Comparison of ENCODE assay signal across 1 cellular context in the genomic region with DNA sequence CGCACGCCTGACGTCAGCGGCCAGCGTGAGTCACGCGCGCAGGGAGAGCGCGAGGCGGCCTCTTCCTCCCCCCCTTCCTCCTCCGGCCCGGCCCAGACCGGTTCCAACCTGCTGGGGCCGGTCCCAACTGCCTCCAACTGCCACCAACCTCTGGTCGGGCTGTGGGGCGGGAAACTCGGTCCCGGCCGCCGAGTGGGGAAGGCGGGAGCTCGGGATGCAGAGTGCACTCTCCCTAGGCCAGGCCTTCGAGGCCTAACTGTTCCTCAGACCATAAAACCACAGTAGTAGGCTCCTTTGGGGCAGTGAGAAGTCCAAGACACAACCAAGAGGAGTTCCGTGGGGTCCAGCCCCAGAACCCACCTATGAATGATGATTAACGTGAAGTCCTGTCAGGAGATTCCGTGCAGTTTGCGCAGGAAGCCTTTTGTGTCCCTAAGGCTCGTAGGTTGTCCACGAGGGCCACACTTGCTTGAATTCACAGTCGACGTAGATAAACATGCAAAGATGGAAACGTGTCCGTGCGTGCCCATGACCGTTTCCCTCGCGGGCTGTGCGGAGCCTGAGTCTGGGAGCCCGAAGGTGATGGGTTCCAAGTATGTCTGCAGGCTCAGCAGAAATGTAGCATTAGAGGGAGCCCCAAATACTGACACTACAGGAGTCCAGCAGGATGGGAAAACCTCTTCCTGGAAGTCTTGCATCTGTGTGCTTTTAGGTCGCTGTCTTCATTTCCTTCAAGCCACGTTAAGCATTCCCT.
TF ChIP-seq lines count a peak whose summit lies in the region.

No MANE protein-coding gene starts in this region.

TF ChIP-seq in HepG2, 621 proteins besides CTCF, POLR2A, EP300 and RAD21 (continued from another document and continues in another):
- TF ChIP-seq, protein P1, sequence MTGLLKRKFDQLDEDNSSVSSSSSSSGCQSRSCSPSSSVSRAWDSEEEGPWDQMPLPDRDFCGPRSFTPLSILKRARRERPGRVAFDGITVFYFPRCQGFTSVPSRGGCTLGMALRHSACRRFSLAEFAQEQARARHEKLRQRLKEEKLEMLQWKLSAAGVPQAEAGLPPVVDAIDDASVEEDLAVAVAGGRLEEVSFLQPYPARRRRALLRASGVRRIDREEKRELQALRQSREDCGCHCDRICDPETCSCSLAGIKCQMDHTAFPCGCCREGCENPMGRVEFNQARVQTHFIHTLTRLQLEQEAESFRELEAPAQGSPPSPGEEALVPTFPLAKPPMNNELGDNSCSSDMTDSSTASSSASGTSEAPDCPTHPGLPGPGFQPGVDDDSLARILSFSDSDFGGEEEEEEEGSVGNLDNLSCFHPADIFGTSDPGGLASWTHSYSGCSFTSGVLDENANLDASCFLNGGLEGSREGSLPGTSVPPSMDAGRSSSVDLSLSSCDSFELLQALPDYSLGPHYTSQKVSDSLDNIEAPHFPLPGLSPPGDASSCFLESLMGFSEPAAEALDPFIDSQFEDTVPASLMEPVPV (CRISPR knock-in tag; IDR thresholded peaks at IDR 0.05): peak; percentile 79
- TF ChIP-seq HMG20A (CRISPR knock-in tag; IDR thresholded peaks at IDR 0.05; ENCODE audit: borderline replicate concordance) (0 out of 2 replicates have a peak, but pooled peaks have one; percentile 17), ZSCAN9 (CRISPR knock-in tag; IDR thresholded peaks at IDR 0.05; ENCODE audit: borderline replicate concordance) (peak; percentile 76), ZSCAN31 (CRISPR knock-in tag; IDR thresholded peaks at IDR 0.05; ENCODE audit: low read depth) (no peak), ZMYM3 (CRISPR knock-in tag; IDR thresholded peaks at IDR 0.05) (peak; percentile 63; the same call in 1 of the 2 replicates), NPAS2 (CRISPR knock-in tag; IDR thresholded peaks at IDR 0.05; ENCODE audit: borderline replicate concordance) (no peak; the same call in 1 of the 2 replicates), MED8 (CRISPR knock-in tag; IDR thresholded peaks at IDR 0.05; ENCODE audit: insufficient replicate concordance) (peak; percentile 81), ZNF678 (CRISPR knock-in tag; IDR thresholded peaks at IDR 0.05) (peak; percentile 43; the same call in 1 of the 2 replicates), ZNF891 (CRISPR knock-in tag; IDR thresholded peaks at IDR 0.05) (peak; percentile 82; the same call in 1 of the 2 replicates), RARG (CRISPR knock-in tag; IDR thresholded peaks at IDR 0.05; ENCODE audit: low read depth) (no peak; the same call in 1 of the 2 replicates), NFE2L1 (CRISPR knock-in tag; IDR thresholded peaks at IDR 0.05; ENCODE audit: borderline replicate concordance) (no peak), KAT2B (IDR thresholded peaks at IDR 0.05; ENCODE audit: borderline replicate concordance, low read depth, low read length) (no peak), ZSCAN30 (CRISPR knock-in tag; IDR thresholded peaks at IDR 0.05) (no peak), PCBP2 (optimal IDR thresholded peaks at IDR 0.05; ENCODE audit: low read depth, low read length, poor library complexity, severe bottlenecking) (no peak), TRIM24 (CRISPR knock-in tag; IDR thresholded peaks at IDR 0.05) (peak; percentile 77), ATF1 (CRISPR knock-in tag; IDR thresholded peaks at IDR 0.05) (no peak), SATB2 (CRISPR knock-in tag; IDR thresholded peaks at IDR 0.05) (no peak), MZF1 (CRISPR knock-in tag; IDR thresholded peaks at IDR 0.05; ENCODE audit: borderline replicate concordance) (no peak), ZNF296 (CRISPR knock-in tag; conservative IDR thresholded peaks at IDR 0.05) (peak; percentile 61; the same call in 1 of the 2 replicates), ZNF564 (CRISPR knock-in tag; IDR thresholded peaks at IDR 0.05) (0 out of 2 replicates have a peak, but pooled peaks have one; percentile 72), ONECUT2 (CRISPR knock-in tag; IDR thresholded peaks at IDR 0.05) (no peak), LCORL (IDR thresholded peaks at IDR 0.05) (peak; percentile 69), LCORL (CRISPR knock-in tag; IDR thresholded peaks at IDR 0.05) (peak; percentile 87), SIN3B (IDR thresholded peaks at IDR 0.05; ENCODE audit: low read length) (no peak), ZNF207 (IDR thresholded peaks at IDR 0.05; ENCODE audit: borderline replicate concordance) (no peak), RBM39 (IDR thresholded peaks at IDR 0.05; ENCODE audit: low read depth, low read length, poor library complexity, severe bottlenecking) (peak; percentile 92), ZNF552 (CRISPR knock-in tag; IDR thresholded peaks at IDR 0.05; ENCODE audit: borderline replicate concordance) (no peak; the same call in 1 of the 2 replicates), SIX1 (CRISPR knock-in tag; IDR thresholded peaks at IDR 0.05; ENCODE audit: borderline replicate concordance) (peak; percentile 40; the same call in 1 of the 2 replicates), MXD4 (CRISPR knock-in tag; IDR thresholded peaks at IDR 0.05) (0 out of 2 replicates have a peak, but pooled peaks have one; percentile 72), ZNF589 (CRISPR knock-in tag; conservative IDR thresholded peaks at IDR 0.05) (peak; percentile 66; the same call in 1 of the 2 replicates)
- TF ChIP-seq, protein P2, sequence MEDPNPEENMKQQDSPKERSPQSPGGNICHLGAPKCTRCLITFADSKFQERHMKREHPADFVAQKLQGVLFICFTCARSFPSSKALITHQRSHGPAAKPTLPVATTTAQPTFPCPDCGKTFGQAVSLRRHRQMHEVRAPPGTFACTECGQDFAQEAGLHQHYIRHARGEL (CRISPR knock-in tag; IDR thresholded peaks at IDR 0.05): no peak
- TF ChIP-seq, protein P3, sequence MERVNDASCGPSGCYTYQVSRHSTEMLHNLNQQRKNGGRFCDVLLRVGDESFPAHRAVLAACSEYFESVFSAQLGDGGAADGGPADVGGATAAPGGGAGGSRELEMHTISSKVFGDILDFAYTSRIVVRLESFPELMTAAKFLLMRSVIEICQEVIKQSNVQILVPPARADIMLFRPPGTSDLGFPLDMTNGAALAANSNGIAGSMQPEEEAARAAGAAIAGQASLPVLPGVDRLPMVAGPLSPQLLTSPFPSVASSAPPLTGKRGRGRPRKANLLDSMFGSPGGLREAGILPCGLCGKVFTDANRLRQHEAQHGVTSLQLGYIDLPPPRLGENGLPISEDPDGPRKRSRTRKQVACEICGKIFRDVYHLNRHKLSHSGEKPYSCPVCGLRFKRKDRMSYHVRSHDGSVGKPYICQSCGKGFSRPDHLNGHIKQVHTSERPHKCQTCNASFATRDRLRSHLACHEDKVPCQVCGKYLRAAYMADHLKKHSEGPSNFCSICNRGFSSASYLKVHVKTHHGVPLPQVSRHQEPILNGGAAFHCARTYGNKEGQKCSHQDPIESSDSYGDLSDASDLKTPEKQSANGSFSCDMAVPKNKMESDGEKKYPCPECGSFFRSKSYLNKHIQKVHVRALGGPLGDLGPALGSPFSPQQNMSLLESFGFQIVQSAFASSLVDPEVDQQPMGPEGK (CRISPR knock-in tag; IDR thresholded peaks at IDR 0.05): 0 out of 2 replicates have a peak, but pooled peaks have one; percentile 28
- TF ChIP-seq, protein P4, sequence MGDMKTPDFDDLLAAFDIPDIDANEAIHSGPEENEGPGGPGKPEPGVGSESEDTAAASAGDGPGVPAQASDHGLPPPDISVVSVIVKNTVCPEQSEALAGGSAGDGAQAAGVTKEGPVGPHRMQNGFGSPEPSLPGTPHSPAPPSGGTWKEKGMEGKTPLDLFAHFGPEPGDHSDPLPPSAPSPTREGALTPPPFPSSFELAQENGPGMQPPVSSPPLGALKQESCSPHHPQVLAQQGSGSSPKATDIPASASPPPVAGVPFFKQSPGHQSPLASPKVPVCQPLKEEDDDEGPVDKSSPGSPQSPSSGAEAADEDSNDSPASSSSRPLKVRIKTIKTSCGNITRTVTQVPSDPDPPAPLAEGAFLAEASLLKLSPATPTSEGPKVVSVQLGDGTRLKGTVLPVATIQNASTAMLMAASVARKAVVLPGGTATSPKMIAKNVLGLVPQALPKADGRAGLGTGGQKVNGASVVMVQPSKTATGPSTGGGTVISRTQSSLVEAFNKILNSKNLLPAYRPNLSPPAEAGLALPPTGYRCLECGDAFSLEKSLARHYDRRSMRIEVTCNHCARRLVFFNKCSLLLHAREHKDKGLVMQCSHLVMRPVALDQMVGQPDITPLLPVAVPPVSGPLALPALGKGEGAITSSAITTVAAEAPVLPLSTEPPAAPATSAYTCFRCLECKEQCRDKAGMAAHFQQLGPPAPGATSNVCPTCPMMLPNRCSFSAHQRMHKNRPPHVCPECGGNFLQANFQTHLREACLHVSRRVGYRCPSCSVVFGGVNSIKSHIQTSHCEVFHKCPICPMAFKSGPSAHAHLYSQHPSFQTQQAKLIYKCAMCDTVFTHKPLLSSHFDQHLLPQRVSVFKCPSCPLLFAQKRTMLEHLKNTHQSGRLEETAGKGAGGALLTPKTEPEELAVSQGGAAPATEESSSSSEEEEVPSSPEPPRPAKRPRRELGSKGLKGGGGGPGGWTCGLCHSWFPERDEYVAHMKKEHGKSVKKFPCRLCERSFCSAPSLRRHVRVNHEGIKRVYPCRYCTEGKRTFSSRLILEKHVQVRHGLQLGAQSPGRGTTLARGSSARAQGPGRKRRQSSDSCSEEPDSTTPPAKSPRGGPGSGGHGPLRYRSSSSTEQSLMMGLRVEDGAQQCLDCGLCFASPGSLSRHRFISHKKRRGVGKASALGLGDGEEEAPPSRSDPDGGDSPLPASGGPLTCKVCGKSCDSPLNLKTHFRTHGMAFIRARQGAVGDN (CRISPR knock-in tag; IDR thresholded peaks at IDR 0.05): peak; percentile 97
- TF ChIP-seq, protein P5, sequence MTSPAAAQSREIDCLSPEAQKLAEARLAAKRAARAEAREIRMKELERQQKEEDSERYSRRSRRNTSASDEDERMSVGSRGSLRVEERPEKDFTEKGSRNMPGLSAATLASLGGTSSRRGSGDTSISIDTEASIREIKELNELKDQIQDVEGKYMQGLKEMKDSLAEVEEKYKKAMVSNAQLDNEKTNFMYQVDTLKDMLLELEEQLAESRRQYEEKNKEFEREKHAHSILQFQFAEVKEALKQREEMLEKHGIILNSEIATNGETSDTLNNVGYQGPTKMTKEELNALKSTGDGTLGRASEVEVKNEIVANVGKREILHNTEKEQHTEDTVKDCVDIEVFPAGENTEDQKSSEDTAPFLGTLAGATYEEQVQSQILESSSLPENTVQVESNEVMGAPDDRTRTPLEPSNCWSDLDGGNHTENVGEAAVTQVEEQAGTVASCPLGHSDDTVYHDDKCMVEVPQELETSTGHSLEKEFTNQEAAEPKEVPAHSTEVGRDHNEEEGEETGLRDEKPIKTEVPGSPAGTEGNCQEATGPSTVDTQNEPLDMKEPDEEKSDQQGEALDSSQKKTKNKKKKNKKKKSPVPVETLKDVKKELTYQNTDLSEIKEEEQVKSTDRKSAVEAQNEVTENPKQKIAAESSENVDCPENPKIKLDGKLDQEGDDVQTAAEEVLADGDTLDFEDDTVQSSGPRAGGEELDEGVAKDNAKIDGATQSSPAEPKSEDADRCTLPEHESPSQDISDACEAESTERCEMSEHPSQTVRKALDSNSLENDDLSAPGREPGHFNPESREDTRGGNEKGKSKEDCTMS (CRISPR knock-in tag; conservative IDR thresholded peaks at IDR 0.05): 0 out of 2 replicates have a peak, but pooled peaks have one; percentile 24
- TF ChIP-seq, protein P6, sequence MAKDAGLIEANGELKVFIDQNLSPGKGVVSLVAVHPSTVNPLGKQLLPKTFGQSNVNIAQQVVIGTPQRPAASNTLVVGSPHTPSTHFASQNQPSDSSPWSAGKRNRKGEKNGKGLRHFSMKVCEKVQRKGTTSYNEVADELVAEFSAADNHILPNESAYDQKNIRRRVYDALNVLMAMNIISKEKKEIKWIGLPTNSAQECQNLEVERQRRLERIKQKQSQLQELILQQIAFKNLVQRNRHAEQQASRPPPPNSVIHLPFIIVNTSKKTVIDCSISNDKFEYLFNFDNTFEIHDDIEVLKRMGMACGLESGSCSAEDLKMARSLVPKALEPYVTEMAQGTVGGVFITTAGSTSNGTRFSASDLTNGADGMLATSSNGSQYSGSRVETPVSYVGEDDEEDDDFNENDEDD (CRISPR knock-in tag; IDR thresholded peaks at IDR 0.05; ENCODE audit: borderline replicate concordance): peak; percentile 96
- TF ChIP-seq, protein P7, sequence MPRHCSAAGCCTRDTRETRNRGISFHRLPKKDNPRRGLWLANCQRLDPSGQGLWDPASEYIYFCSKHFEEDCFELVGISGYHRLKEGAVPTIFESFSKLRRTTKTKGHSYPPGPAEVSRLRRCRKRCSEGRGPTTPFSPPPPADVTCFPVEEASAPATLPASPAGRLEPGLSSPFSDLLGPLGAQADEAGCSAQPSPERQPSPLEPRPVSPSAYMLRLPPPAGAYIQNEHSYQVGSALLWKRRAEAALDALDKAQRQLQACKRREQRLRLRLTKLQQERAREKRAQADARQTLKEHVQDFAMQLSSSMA (CRISPR knock-in tag; IDR thresholded peaks at IDR 0.05): 0 out of 2 replicates have a peak, but pooled peaks have one; percentile 57
- TF ChIP-seq, protein P8, sequence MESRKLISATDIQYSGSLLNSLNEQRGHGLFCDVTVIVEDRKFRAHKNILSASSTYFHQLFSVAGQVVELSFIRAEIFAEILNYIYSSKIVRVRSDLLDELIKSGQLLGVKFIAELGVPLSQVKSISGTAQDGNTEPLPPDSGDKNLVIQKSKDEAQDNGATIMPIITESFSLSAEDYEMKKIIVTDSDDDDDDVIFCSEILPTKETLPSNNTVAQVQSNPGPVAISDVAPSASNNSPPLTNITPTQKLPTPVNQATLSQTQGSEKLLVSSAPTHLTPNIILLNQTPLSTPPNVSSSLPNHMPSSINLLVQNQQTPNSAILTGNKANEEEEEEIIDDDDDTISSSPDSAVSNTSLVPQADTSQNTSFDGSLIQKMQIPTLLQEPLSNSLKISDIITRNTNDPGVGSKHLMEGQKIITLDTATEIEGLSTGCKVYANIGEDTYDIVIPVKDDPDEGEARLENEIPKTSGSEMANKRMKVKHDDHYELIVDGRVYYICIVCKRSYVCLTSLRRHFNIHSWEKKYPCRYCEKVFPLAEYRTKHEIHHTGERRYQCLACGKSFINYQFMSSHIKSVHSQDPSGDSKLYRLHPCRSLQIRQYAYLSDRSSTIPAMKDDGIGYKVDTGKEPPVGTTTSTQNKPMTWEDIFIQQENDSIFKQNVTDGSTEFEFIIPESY (CRISPR knock-in tag; IDR thresholded peaks at IDR 0.05): no peak
- TF ChIP-seq, protein P9, sequence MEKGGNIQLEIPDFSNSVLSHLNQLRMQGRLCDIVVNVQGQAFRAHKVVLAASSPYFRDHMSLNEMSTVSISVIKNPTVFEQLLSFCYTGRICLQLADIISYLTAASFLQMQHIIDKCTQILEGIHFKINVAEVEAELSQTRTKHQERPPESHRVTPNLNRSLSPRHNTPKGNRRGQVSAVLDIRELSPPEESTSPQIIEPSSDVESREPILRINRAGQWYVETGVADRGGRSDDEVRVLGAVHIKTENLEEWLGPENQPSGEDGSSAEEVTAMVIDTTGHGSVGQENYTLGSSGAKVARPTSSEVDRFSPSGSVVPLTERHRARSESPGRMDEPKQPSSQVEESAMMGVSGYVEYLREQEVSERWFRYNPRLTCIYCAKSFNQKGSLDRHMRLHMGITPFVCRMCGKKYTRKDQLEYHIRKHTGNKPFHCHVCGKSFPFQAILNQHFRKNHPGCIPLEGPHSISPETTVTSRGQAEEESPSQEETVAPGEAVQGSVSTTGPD (CRISPR knock-in tag; IDR thresholded peaks at IDR 0.05): no peak
- TF ChIP-seq, protein P10, sequence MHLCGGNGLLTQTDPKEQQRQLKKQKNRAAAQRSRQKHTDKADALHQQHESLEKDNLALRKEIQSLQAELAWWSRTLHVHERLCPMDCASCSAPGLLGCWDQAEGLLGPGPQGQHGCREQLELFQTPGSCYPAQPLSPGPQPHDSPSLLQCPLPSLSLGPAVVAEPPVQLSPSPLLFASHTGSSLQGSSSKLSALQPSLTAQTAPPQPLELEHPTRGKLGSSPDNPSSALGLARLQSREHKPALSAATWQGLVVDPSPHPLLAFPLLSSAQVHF (CRISPR knock-in tag; IDR thresholded peaks at IDR 0.05): no peak
- TF ChIP-seq, protein P11, sequence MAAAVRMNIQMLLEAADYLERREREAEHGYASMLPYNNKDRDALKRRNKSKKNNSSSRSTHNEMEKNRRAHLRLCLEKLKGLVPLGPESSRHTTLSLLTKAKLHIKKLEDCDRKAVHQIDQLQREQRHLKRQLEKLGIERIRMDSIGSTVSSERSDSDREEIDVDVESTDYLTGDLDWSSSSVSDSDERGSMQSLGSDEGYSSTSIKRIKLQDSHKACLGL (CRISPR knock-in tag; IDR thresholded peaks at IDR 0.05): peak; percentile 90
